In the genomic region with DNA sequence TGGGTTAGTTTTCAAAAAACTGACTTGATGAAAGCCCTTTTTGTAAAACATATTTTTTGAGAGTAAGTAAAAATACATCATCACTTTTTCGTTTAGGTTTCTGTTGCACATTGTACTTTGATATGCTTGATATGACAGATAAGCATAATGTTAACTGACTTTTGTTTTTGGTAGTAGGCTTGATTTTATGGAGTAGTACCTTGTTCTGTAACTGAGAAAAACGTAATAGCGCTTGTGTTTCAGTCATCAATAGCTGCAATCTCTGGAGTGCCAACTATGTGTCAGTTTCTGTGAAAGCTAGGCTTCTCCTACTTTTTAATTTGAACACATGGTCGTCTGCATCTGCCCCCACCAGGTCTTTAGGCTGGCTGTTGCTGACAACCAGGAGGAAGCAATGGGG, we compare ENCODE assay signal across 11 cellular contexts. TPM values are rescaled to one million over a fixed set of nuclear protein-coding genes. Genes with fewer than 3 reads are reported as not detected.
DNase-seq lines count a peak whose midpoint lies in the region; ATAC-seq, FAIRE-seq and TF ChIP-seq lines count a peak whose summit lies in the region.
"Had no signal": no experiment of that assay in that cellular context is flagged by ENCODE, and none has a peak within 500 bp of the region (broad histone marks: within the 10 kb centered on the region; RNA-seq: fewer than 3 reads in every experiment).

No MANE protein-coding gene starts in this region.

- TF ChIP-seq EP300 in upper lobe of left lung (IDR thresholded peaks at IDR 0.05) = no peak

- intact Hi-C loops in heart right ventricle (cut with DNase I) (loop anchor here in 5 of 10 donors (2.0 to 10.0 kb wide), 4 partner anchors 56 to 246 kb away; partner anchors contain the start of gene LBH (in 2 of the 5)), right cardiac atrium (cut with DNase I) (loop anchor here in 1 of 4 donors (10.0 kb wide), 1 partner anchor 214 kb away; the partner anchor contains the start of gene LBH), kidney (cut with DNase I) (no loop called here), posterior vena cava (cut with DNase I) (no loop called here)
- intact Hi-C loops in activated T-helper 2 cell treated with anti-CD3 and anti-CD28 coated beads, Interferon-gamma antibody, Interleukin-2, Interleukin-4, amounts not matched to agents 10 μg/mL and 5 μg/mL and 100 μg/mL, durations not matched to agents 14 hours and 24 hours and 36 hours (cut with micrococcal nuclease) = loop anchor here (5.0 kb wide), 1 partner anchor 874 kb away; no protein-coding TSS in a partner anchor

- H3K27me3 ChIP-seq in heart right ventricle (no peaks in the 10 kb centered on the region), right cardiac atrium (ENCODE audit: control insufficient read depth, insufficient read depth) (no peaks in the 10 kb centered on the region), upper lobe of left lung (no peaks in the 10 kb centered on the region)
- H3K27me3 ChIP-seq: transverse colon had no signal

- H3K9me3 Mint-ChIP-seq in activated T-helper 2 cell treated with anti-CD3 and anti-CD28 coated beads, Interferon-gamma antibody, Interleukin-2, Interleukin-4, amounts not matched to agents 10 μg/mL and 5 μg/mL and 100 μg/mL, durations not matched to agents 14 hours and 24 hours and 36 hours = no peaks in the 10 kb centered on the region

- no peak for FAIRE-seq in kidney (lab: Jason Lieb, UNC)
- FAIRE-seq: frontal cortex had no signal

- no peak for DNase-seq in heart right ventricle
- DNase-seq in right cardiac atrium = no peak
- no peak for DNase-seq in activated T-helper 2 cell treated with anti-CD3 and anti-CD28 coated beads, Interferon-gamma antibody, Interleukin-2, Interleukin-4, amounts not matched to agents 10 μg/mL and 5 μg/mL and 100 μg/mL, durations not matched to agents 14 hours and 24 hours and 36 hours (ENCODE audit: low spot score)
- DNase-seq in kidney = no peak
- DNase-seq in upper lobe of left lung = no peak
- DNase-seq in MV-4-11 (lab: John Stamatoyannopoulos, UW) = no peak
- DNase-seq in posterior vena cava (ENCODE audit: low spot score) = no peak
- DNase-seq: DMS153 had no signal

- H3K4me1 ChIP-seq in heart right ventricle = peaks cover 4 to 41% (median 21%) of the 10 kb centered on the region in 9 donors
- H3K4me1 ChIP-seq in right cardiac atrium (ENCODE audit: control insufficient read depth, insufficient read depth, low read length) = peaks cover 3% of the 10 kb centered on the region
- H3K4me1 ChIP-seq in kidney (ENCODE audit: control insufficient read depth in 1 of 2, insufficient read depth in 1 of 2, low read depth in 1 of 2, low read length in 2 of 2) = peaks cover 2 to 4% of the 10 kb centered on the region in 2 donors
- H3K4me1 ChIP-seq in upper lobe of left lung = peaks cover 9 to 23% (median 12%) of the 10 kb centered on the region in 4 donors

- H3K9me3 ChIP-seq in heart right ventricle (no peaks in the 10 kb centered on the region), right cardiac atrium (ENCODE audit: control insufficient read depth, low read length) (no peaks in the 10 kb centered on the region), kidney (ENCODE audit: control insufficient read depth in 1 of 2, low read length in 2 of 2) (no peaks in the 10 kb centered on the region), upper lobe of left lung (no peaks in the 10 kb centered on the region)
- H3K9me3 ChIP-seq: transverse colon had no signal

- H3K36me3 ChIP-seq in heart right ventricle = no peaks in the 10 kb centered on the region
- no peaks in the 10 kb centered on the region for H3K36me3 ChIP-seq in kidney (ENCODE audit: control insufficient read depth in 1 of 2, insufficient read depth in 2 of 2, low read length in 2 of 2)
- no peaks in the 10 kb centered on the region for H3K36me3 ChIP-seq in upper lobe of left lung
- H3K36me3 ChIP-seq: transverse colon had no signal

- 41 to 55% methylated on average over 4 of the region's 4 CpGs for WGBS in heart right ventricle, 2 donors
- WGBS in right cardiac atrium = 66% methylated on average over 4 of the region's 4 CpGs
- 59 to 68% methylated on average over 4 of the region's 4 CpGs for WGBS in upper lobe of left lung, 2 donors

- H3K27ac ChIP-seq in heart right ventricle (peak overlapping the region in 5 of 10 donors; percentile 87 to 92 (median 91)), right cardiac atrium (ENCODE audit: low read length) (no peak overlapping the region), kidney (ENCODE audit: low read depth in 2 of 2, low read length in 2 of 2) (no peak overlapping the region), upper lobe of left lung (peak overlapping the region in 1 of 4 donors; percentile 84)

- peak overlapping the region; percentile 94 for H3K4me3 Mint-ChIP-seq in activated T-helper 2 cell treated with anti-CD3 and anti-CD28 coated beads, Interferon-gamma antibody, Interleukin-2, Interleukin-4, amounts not matched to agents 10 μg/mL and 5 μg/mL and 100 μg/mL, durations not matched to agents 14 hours and 24 hours and 36 hours (ENCODE audit: low read depth)

- H3K9ac ChIP-seq in kidney (ENCODE audit: low read length in 2 of 2) = peak overlapping the region in 1 of 2 donors; percentile 76

- H3K4me3 ChIP-seq in heart right ventricle = peak overlapping the region in 8 of 10 donors; percentile 79 to 97 (median 90)
- no peak overlapping the region for H3K4me3 ChIP-seq in right cardiac atrium (ENCODE audit: low read length)
- peak overlapping the region; percentile 68 to 86 for H3K4me3 ChIP-seq in kidney (ENCODE audit: low read length in 2 of 2)
- peak overlapping the region in 3 of 4 donors; percentile 74 to 98 (median 81) for H3K4me3 ChIP-seq in upper lobe of left lung

- H3K4me1 Mint-ChIP-seq in activated T-helper 2 cell treated with anti-CD3 and anti-CD28 coated beads, Interferon-gamma antibody, Interleukin-2, Interleukin-4, amounts not matched to agents 10 μg/mL and 5 μg/mL and 100 μg/mL, durations not matched to agents 14 hours and 24 hours and 36 hours (ENCODE audit: low read depth) = peaks cover 23% of the 10 kb centered on the region

- TF ChIP-seq CTCF in heart right ventricle (IDR thresholded peaks at IDR 0.05) (no peak), kidney (IDR thresholded peaks at IDR 0.05; ENCODE audit: borderline replicate concordance, extremely low read depth, insufficient read depth) (no peak), upper lobe of left lung (IDR thresholded peaks at IDR 0.05) (no peak)

- TF ChIP-seq POLR2A in upper lobe of left lung (IDR thresholded peaks at IDR 0.05) = no peak

- H3K27ac Mint-ChIP-seq in activated T-helper 2 cell treated with anti-CD3 and anti-CD28 coated beads, Interferon-gamma antibody, Interleukin-2, Interleukin-4, amounts not matched to agents 10 μg/mL and 5 μg/mL and 100 μg/mL, durations not matched to agents 14 hours and 24 hours and 36 hours = peak overlapping the region; percentile 97

- ATAC-seq in heart right ventricle = no peak
- no peak for ATAC-seq in right cardiac atrium
- no peak for ATAC-seq in upper lobe of left lung (ENCODE audit: low FRiP score in 2 of 2)
- no peak for ATAC-seq in GM19324 (IDR thresholded peaks at IDR 0.05; ENCODE audit: low FRiP score, unreplicated experiment)

- peaks cover 11% of the 10 kb centered on the region for H3K36me3 Mint-ChIP-seq in activated T-helper 2 cell treated with anti-CD3 and anti-CD28 coated beads, Interferon-gamma antibody, Interleukin-2, Interleukin-4, amounts not matched to agents 10 μg/mL and 5 μg/mL and 100 μg/mL, durations not matched to agents 14 hours and 24 hours and 36 hours (ENCODE audit: low read depth)

- no peaks in the 10 kb centered on the region for H3K27me3 Mint-ChIP-seq in activated T-helper 2 cell treated with anti-CD3 and anti-CD28 coated beads, Interferon-gamma antibody, Interleukin-2, Interleukin-4, amounts not matched to agents 10 μg/mL and 5 μg/mL and 100 μg/mL, durations not matched to agents 14 hours and 24 hours and 36 hours (ENCODE audit: low read depth)

RNA-seq across cellular contexts. Expression of gene LCLAT1, which starts 1.3 kb away (rescaled TPM):
- 10 to 100 TPM; 26.6 to 56.4 (median 44.9) TPM for total RNA-seq in heart right ventricle
- 1 to 10 TPM; 8.0 to 8.5 TPM for polyA plus RNA-seq in heart right ventricle
- 10 to 100 TPM; 15.8 to 18.7 (median 16.5) TPM for total RNA-seq in right cardiac atrium
- 5.1 TPM for polyA plus RNA-seq in right cardiac atrium
- 24.6 and 28.9 TPM in 2 replicates for total RNA-seq in activated T-helper 2 cell treated with anti-CD3 and anti-CD28 coated beads, Interferon-gamma antibody, Interleukin-2, Interleukin-4, amounts not matched to agents 10 μg/mL and 5 μg/mL and 100 μg/mL, durations not matched to agents 14 hours and 24 hours and 36 hours
- 19.4 TPM for total RNA-seq in kidney
- polyA plus RNA-seq in kidney (ENCODE audit: insufficient read depth, low read depth, low replicate concordance) = 5.6 TPM
- total RNA-seq in upper lobe of left lung = 10 to 100 TPM in 4 of 6 donors, 1 to 10 TPM in 2; 7.0 to 21.9 (median 12.4) TPM
- 10 to 100 TPM; 22.3 to 43.3 TPM for total RNA-seq in posterior vena cava
